12 cellular contexts compared by ENCODE assay signal in the genomic region with DNA sequence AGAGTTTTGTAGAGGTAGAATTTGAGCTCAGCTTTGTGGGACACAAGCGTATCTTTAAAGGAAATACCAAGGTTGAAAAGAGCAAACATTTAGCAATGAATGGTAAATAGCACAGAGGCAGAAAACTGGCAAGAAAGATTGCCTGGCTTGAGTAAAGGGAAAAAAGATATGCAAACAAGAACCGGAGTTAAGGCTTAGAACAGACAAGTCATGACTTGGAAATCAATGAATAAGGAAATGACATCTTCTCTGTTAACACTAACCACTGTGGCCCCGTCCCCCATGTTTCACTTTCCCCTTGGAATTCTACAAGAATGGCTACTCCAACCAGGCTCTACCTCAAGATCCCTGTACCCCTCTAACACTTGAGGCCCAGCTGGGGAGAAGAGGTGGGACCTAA. TPM values are rescaled to one million over a fixed set of nuclear protein-coding genes. Genes with fewer than 3 reads are reported as not detected.
DNase-seq lines count a peak whose midpoint lies in the region; ATAC-seq, FAIRE-seq and TF ChIP-seq lines count a peak whose summit lies in the region.
"Had no signal": no experiment of that assay in that cellular context is flagged by ENCODE, and none has a peak within 500 bp of the region (broad histone marks: within the 10 kb centered on the region; RNA-seq: fewer than 3 reads in every experiment).

No MANE protein-coding gene starts in this region.

- peaks cover 13% of the 10 kb centered on the region for H3K4me1 ChIP-seq in HAP-1

- ATAC-seq in stimulated activated effector memory CD8-positive, alpha-beta T cell treated with anti-CD3 and anti-CD28 coated beads, Interleukin-12 subunit alpha, Interleukin-12 subunit beta, amount 100 ng/mL, for 72 hours = no peak
- ATAC-seq: K562 had no signal

- H3K36me3 Mint-ChIP-seq in stimulated activated effector memory CD8-positive, alpha-beta T cell treated with anti-CD3 and anti-CD28 coated beads, Interleukin-12 subunit alpha, Interleukin-12 subunit beta, amount 100 ng/mL, for 72 hours = peaks cover 21% of the 10 kb centered on the region

- no peaks in the 10 kb centered on the region for H3K36me3 ChIP-seq in HAP-1 (replicated peaks)

- peak overlapping the region; percentile 9 for H3K27ac Mint-ChIP-seq in stimulated activated effector memory CD8-positive, alpha-beta T cell treated with anti-CD3 and anti-CD28 coated beads, Interleukin-12 subunit alpha, Interleukin-12 subunit beta, amount 100 ng/mL, for 72 hours
- H3K27ac Mint-ChIP-seq: activated T-helper 2 cell treated with anti-CD3 and anti-CD28 coated beads, Interferon-gamma antibody, Interleukin-2, Interleukin-4, amounts not matched to agents 10 μg/mL and 5 μg/mL and 100 μg/mL, durations not matched to agents 14 hours and 24 hours and 36 hours had no signal

- H3K4me3 Mint-ChIP-seq in stimulated activated effector memory CD8-positive, alpha-beta T cell treated with anti-CD3 and anti-CD28 coated beads, Interleukin-12 subunit alpha, Interleukin-12 subunit beta, amount 100 ng/mL, for 72 hours = no peak overlapping the region

- H3K4me3 ChIP-seq in HAP-1 = no peak overlapping the region
- H3K4me3 ChIP-seq: K562 had no signal

- peak; percentile 44 for FAIRE-seq in GM12892 (lab: Jason Lieb, UNC)
- FAIRE-seq: K562 had no signal

- no peak for TF ChIP-seq POLR2A in GM12892 (IDR thresholded peaks at IDR 0.05; ENCODE audit: low read depth, low read length)

- no peaks in the 10 kb centered on the region for H3K9me3 Mint-ChIP-seq in stimulated activated effector memory CD8-positive, alpha-beta T cell treated with anti-CD3 and anti-CD28 coated beads, Interleukin-12 subunit alpha, Interleukin-12 subunit beta, amount 100 ng/mL, for 72 hours
- H3K9me3 Mint-ChIP-seq: activated T-helper 2 cell treated with anti-CD3 and anti-CD28 coated beads, Interferon-gamma antibody, Interleukin-2, Interleukin-4, amounts not matched to agents 10 μg/mL and 5 μg/mL and 100 μg/mL, durations not matched to agents 14 hours and 24 hours and 36 hours had no signal

- H3K4me1 Mint-ChIP-seq in stimulated activated effector memory CD8-positive, alpha-beta T cell treated with anti-CD3 and anti-CD28 coated beads, Interleukin-12 subunit alpha, Interleukin-12 subunit beta, amount 100 ng/mL, for 72 hours = peaks cover 31% of the 10 kb centered on the region

- DNase-seq in GM12892 (ENCODE audit: insufficient read length) (no peak), astrocyte of the hippocampus (ENCODE audit: low read depth, low spot score) (peak; percentile 45), iris pigment epithelial cell (ENCODE audit: low read depth) (peak; percentile 56), COLO668 (lab: John Stamatoyannopoulos, UW; ENCODE audit: unreplicated experiment) (no peak), HAP-1 (ENCODE audit: low spot score in 2 of 2) (no peak), SHP77 treated with DMSO at 0.1 percent for 48 hours (lab: John Stamatoyannopoulos, UW) (no peak), GF-D8 (lab: John Stamatoyannopoulos, UW) (no peak)
- no peak for DNase-seq in stimulated activated effector memory CD8-positive, alpha-beta T cell treated with anti-CD3 and anti-CD28 coated beads, Interleukin-12 subunit alpha, Interleukin-12 subunit beta, amount 100 ng/mL, for 72 hours (ENCODE audit: low spot score in 2 of 2)
- DNase-seq: erythroblast, NCI-H446 had no signal

- in situ Hi-C loops in HAP-1 (cut with MboI; ENCODE audit: low sequenced_read_pairs) = no loop called here

- no peaks in the 10 kb centered on the region for H3K9me3 ChIP-seq in HAP-1

- H3K27me3 ChIP-seq in HAP-1 (ENCODE audit: low read depth) = no peaks in the 10 kb centered on the region

RNA-seq across cellular contexts. Expression of a gene that starts 3.8 kb away (rescaled TPM):
- polyA plus RNA-seq in GM12892 (2012; ENCODE audit: missing spikeins) = 12.0 TPM

Comparison
In these comparisons a context has a peak if more than half of its experiments do, and no peak if none do; other contexts are left out.
1. DNase-seq: peak in astrocyte of the hippocampus (single experiment) and iris pigment epithelial cell (single experiment); none in GM12892 (single experiment), stimulated activated effector memory CD8-positive, alpha-beta T cell treated with anti-CD3 and anti-CD28 coated beads, Interleukin-12 subunit alpha, Interleukin-12 subunit beta, amount 100 ng/mL, for 72 hours (0 of 2), COLO668 (single experiment), HAP-1 (0 of 2), SHP77 treated with DMSO at 0.1 percent for 48 hours (single experiment) and GF-D8 (single experiment).